Comparison of ENCODE assay signal across 12 cellular contexts in genomic region chr6:97705568-97705967, GRCh38.
DNase-seq lines count a peak whose midpoint lies in the region; ATAC-seq, FAIRE-seq and TF ChIP-seq lines count a peak whose summit lies in the region.
"Had no signal": no experiment of that assay in that cellular context is flagged by ENCODE, and none has a peak within 500 bp of the region (broad histone marks: within the 10 kb centered on the region; RNA-seq: fewer than 3 reads in every experiment).

No MANE protein-coding gene starts in this region.

- H3K27ac Mint-ChIP-seq in CD8-positive, alpha-beta memory T cell, result no peak overlapping the region
- no peak overlapping the region for H3K27ac Mint-ChIP-seq in activated CD4-positive, alpha-beta T cell treated with anti-CD3 and anti-CD28 coated beads, Interleukin-2, amount 10 ng/mL, durations not matched to agents 7 days and 5 days

- no peak for TF ChIP-seq RAD21 in HepG2 (CRISPR knock-in tag; IDR thresholded peaks at IDR 0.05)

- CTCF ChIA-PET in HepG2 (lab: Yijun Ruan, JAX; ENCODE audit: low intra/inter-chr PET ratio, low total read pairs), result no interaction called here
- CTCF ChIA-PET in CD8-positive, alpha-beta memory T cell (lab: Charles Lee), result no interaction called here
- CTCF ChIA-PET in activated CD4-positive, alpha-beta T cell treated with anti-CD3 and anti-CD28 coated beads, Interleukin-2, amount 10 ng/mL, durations not matched to agents 7 days and 5 days (lab: Charles Lee), result no interaction called here

- POLR2A ChIA-PET in HepG2 (lab: Yijun Ruan, JAX), result no interaction called here
- POLR2A ChIA-PET in CD8-positive, alpha-beta memory T cell (lab: Charles Lee), result no interaction called here
- POLR2A ChIA-PET in activated CD4-positive, alpha-beta T cell treated with anti-CD3 and anti-CD28 coated beads, Interleukin-2, amount 10 ng/mL, durations not matched to agents 7 days and 5 days (lab: Charles Lee), result no interaction called here

- no peak overlapping the region for H3K27ac ChIP-seq in HepG2 (ENCODE audit: extremely low read length, insufficient read depth, low read length)
- H3K27ac ChIP-seq in right lobe of liver, result no peak overlapping the region
- H3K27ac ChIP-seq in OCI-LY1 (ENCODE audit: low read depth, low read length, poor library complexity, severe bottlenecking), result no peak overlapping the region
- H3K27ac ChIP-seq in CD8-positive, alpha-beta memory T cell (ENCODE audit: low read depth, low read length), result no peak overlapping the region
- H3K27ac ChIP-seq: upper lobe of right lung had no signal

- H3K79me2 ChIP-seq in HepG2 (ENCODE audit: insufficient read depth, low read length) (no peaks in the 10 kb centered on the region), OCI-LY1 (ENCODE audit: insufficient read depth, low read length) (no peaks in the 10 kb centered on the region)

- no peaks in the 10 kb centered on the region for H3K4me1 Mint-ChIP-seq in CD8-positive, alpha-beta memory T cell
- H3K4me1 Mint-ChIP-seq in activated CD4-positive, alpha-beta T cell treated with anti-CD3 and anti-CD28 coated beads, Interleukin-2, amount 10 ng/mL, durations not matched to agents 7 days and 5 days, result no peaks in the 10 kb centered on the region

- TF ChIP-seq CTCF in HepG2 (CRISPR knock-in tag; IDR thresholded peaks at IDR 0.05), result peak; percentile 33
- peak in 1 of 4 donors; percentile 22 for TF ChIP-seq CTCF in right lobe of liver (IDR thresholded peaks at IDR 0.05)
- TF ChIP-seq CTCF in OCI-LY1 (IDR thresholded peaks at IDR 0.05; ENCODE audit: low read length), result peak; percentile 63

- H2AFZ ChIP-seq in HepG2 (ENCODE audit: low read length), result no peak overlapping the region
- no peak overlapping the region for H2AFZ ChIP-seq in OCI-LY1 (ENCODE audit: low read length)

- FAIRE-seq in HepG2 (lab: Jason Lieb, UNC), result no peak
- FAIRE-seq: TTC549 had no signal

- H3K27me3 ChIP-seq in HepG2 (ENCODE audit: control insufficient read depth in 1 of 2, insufficient read depth in 2 of 2, low read length in 2 of 2) (no peaks in the 10 kb centered on the region), right lobe of liver (no peaks in the 10 kb centered on the region), OCI-LY1 (ENCODE audit: insufficient read depth, low read length) (no peaks in the 10 kb centered on the region)
- H3K27me3 ChIP-seq in CD8-positive, alpha-beta memory T cell (ENCODE audit: insufficient read depth, low read length, poor library complexity, severe bottlenecking), result no peaks in the 10 kb centered on the region
- H3K27me3 ChIP-seq: MG63, upper lobe of right lung had no signal

- TF ChIP-seq POLR2A in HepG2 (IDR thresholded peaks at IDR 0.05; ENCODE audit: insufficient read depth in 1 of 2, low read depth in 2 of 2, low read length in 2 of 2), result no peak
- TF ChIP-seq POLR2A in right lobe of liver (IDR thresholded peaks at IDR 0.05), result no peak

- H3K9me2 ChIP-seq in OCI-LY1 (ENCODE audit: low read depth, low read length), result no peaks in the 10 kb centered on the region

- intact Hi-C loops in HepG2 (cut with micrococcal nuclease; ENCODE audit: unreplicated experiment), result loop anchor here (1.0 kb wide), 1 partner anchor 274 kb away; no protein-coding TSS in a partner anchor
- intact Hi-C loops in right lobe of liver (cut with DNase I), result no loop called here

- H3K4me3 Mint-ChIP-seq in CD8-positive, alpha-beta memory T cell, result no peak overlapping the region
- no peak overlapping the region for H3K4me3 Mint-ChIP-seq in activated CD4-positive, alpha-beta T cell treated with anti-CD3 and anti-CD28 coated beads, Interleukin-2, amount 10 ng/mL, durations not matched to agents 7 days and 5 days

- H3K36me3 ChIP-seq in HepG2 (replicated peaks in 1 of 2; ENCODE audit: control insufficient read depth in 1 of 2, insufficient read depth in 2 of 2, low read length in 2 of 2) (no peaks in the 10 kb centered on the region), right lobe of liver (no peaks in the 10 kb centered on the region), OCI-LY1 (ENCODE audit: insufficient read depth, low read length) (no peaks in the 10 kb centered on the region)
- H3K36me3 ChIP-seq in CD8-positive, alpha-beta memory T cell (ENCODE audit: insufficient read depth, low read length), result no peaks in the 10 kb centered on the region
- H3K36me3 ChIP-seq: MG63, upper lobe of right lung had no signal

- no peaks in the 10 kb centered on the region for H3K4me1 ChIP-seq in HepG2 (ENCODE audit: insufficient read depth, low read length)
- no peaks in the 10 kb centered on the region for H3K4me1 ChIP-seq in right lobe of liver
- H3K4me1 ChIP-seq in OCI-LY1 (ENCODE audit: insufficient read depth, low read length, severe bottlenecking), result no peaks in the 10 kb centered on the region
- no peaks in the 10 kb centered on the region for H3K4me1 ChIP-seq in CD8-positive, alpha-beta memory T cell (ENCODE audit: insufficient read depth, low read length)
- H3K4me1 ChIP-seq: upper lobe of right lung had no signal

- no peaks in the 10 kb centered on the region for H3K27me3 Mint-ChIP-seq in CD8-positive, alpha-beta memory T cell
- no peaks in the 10 kb centered on the region for H3K27me3 Mint-ChIP-seq in activated CD4-positive, alpha-beta T cell treated with anti-CD3 and anti-CD28 coated beads, Interleukin-2, amount 10 ng/mL, durations not matched to agents 7 days and 5 days

- H3K4me3 ChIP-seq in HepG2 (replicated peaks in 1 of 3; ENCODE audit: insufficient read depth in 1 of 3, low read depth in 2 of 3, low read length in 3 of 3) (no peak overlapping the region), right lobe of liver (no peak overlapping the region), OCI-LY1 (ENCODE audit: low read depth, low read length, poor library complexity, severe bottlenecking) (no peak overlapping the region)
- no peak overlapping the region for H3K4me3 ChIP-seq in CD8-positive, alpha-beta memory T cell (ENCODE audit: low read length)
- H3K4me3 ChIP-seq: MG63, upper lobe of right lung had no signal

- WGBS in HepG2 (ENCODE audit: low lambda C conversion rate), result 0% methylated on average over 2 of the region's 2 CpGs
- WGBS in right lobe of liver (ENCODE audit: insufficient coverage, low coverage, low lambda C conversion rate, missing lambda C conversion rate), result 0% methylated on average over 2 of the region's 2 CpGs

- no peaks in the 10 kb centered on the region for H3K36me3 Mint-ChIP-seq in CD8-positive, alpha-beta memory T cell
- H3K36me3 Mint-ChIP-seq in activated CD4-positive, alpha-beta T cell treated with anti-CD3 and anti-CD28 coated beads, Interleukin-2, amount 10 ng/mL, durations not matched to agents 7 days and 5 days (ENCODE audit: low read depth), result no peaks in the 10 kb centered on the region

- in situ Hi-C loops in HepG2 (cut with HindIII; ENCODE audit: extremely low pct_ligation_motif_present, low pct_unique_long_range_greater_than_20kb), result loop anchor here (25.0 kb wide), 1 partner anchor 1132 kb away; the partner anchor contains the start of gene POU3F2

- ATAC-seq in HepG2 (no peak), right lobe of liver (no peak)
- ATAC-seq: upper lobe of right lung had no signal

- no peak overlapping the region for H3K9ac ChIP-seq in HepG2 (ENCODE audit: insufficient read depth, low read depth, low read length)
- H3K9ac ChIP-seq in OCI-LY1 (ENCODE audit: low read length), result no peak overlapping the region

- TF ChIP-seq EP300 in HepG2 (IDR thresholded peaks at IDR 0.05; ENCODE audit: low read depth in 2 of 2, low read length in 2 of 2) (no peak), HepG2 (CRISPR knock-in tag; IDR thresholded peaks at IDR 0.05; ENCODE audit: borderline replicate concordance) (no peak)

- H3F3A ChIP-seq in OCI-LY1 (ENCODE audit: insufficient read depth, low read length), result no peaks in the 10 kb centered on the region

- no peaks in the 10 kb centered on the region for H4K20me1 ChIP-seq in HepG2 (ENCODE audit: insufficient read depth, low read length)
- H4K20me1 ChIP-seq in OCI-LY1 (ENCODE audit: insufficient read depth, low read length), result no peaks in the 10 kb centered on the region

- H3K9me3 ChIP-seq in HepG2 (ENCODE audit: low read length) (no peaks in the 10 kb centered on the region), right lobe of liver (no peaks in the 10 kb centered on the region), OCI-LY1 (ENCODE audit: low read length) (no peaks in the 10 kb centered on the region)
- no peaks in the 10 kb centered on the region for H3K9me3 ChIP-seq in CD8-positive, alpha-beta memory T cell (ENCODE audit: low read length)
- H3K9me3 ChIP-seq: MG63, upper lobe of right lung had no signal

- peaks cover 0 to 9% (median 0%) of the 10 kb centered on the region in 5 donors for H3K9me3 Mint-ChIP-seq in CD8-positive, alpha-beta memory T cell
- no peaks in the 10 kb centered on the region for H3K9me3 Mint-ChIP-seq in activated CD4-positive, alpha-beta T cell treated with anti-CD3 and anti-CD28 coated beads, Interleukin-2, amount 10 ng/mL, durations not matched to agents 7 days and 5 days

- peak; percentile 5 for DNase-seq in HepG2 (ENCODE audit: low spot score)
- no peak for DNase-seq in right lobe of liver
- peak; percentile 37 for DNase-seq in fibroblast of peridontal ligament (ENCODE audit: extremely low read depth)
- no peak for DNase-seq in dermis blood vessel endothelial cell
- no peak for DNase-seq in CD8-positive, alpha-beta memory T cell
- no peak for DNase-seq in activated CD4-positive, alpha-beta T cell treated with anti-CD3 and anti-CD28 coated beads, Interleukin-2, amount 10 ng/mL, durations not matched to agents 7 days and 5 days
- no peak for DNase-seq in activated CD8-positive, alpha-beta memory T cell treated with anti-CD3 and anti-CD28 coated beads, Interleukin-2, amount 50 U/mL, for 48 hours
- DNase-seq: HCEC 1CT, MG63, upper lobe of right lung had no signal

- H3K4me2 ChIP-seq in HepG2 (ENCODE audit: low read depth, low read length) (no peak overlapping the region), OCI-LY1 (ENCODE audit: low read length) (no peak overlapping the region)

- no TSS peak for BruUV-seq in HepG2 (replicated peaks; lab: Mats Ljungman, UMichigan)

TF ChIP-seq in HepG2, 621 proteins besides CTCF, POLR2A, EP300 and RAD21:
- no peak for TF ChIP-seq ZNF530 (CRISPR knock-in tag; IDR thresholded peaks at IDR 0.05; ENCODE audit: low read depth)
- TF ChIP-seq STAG1 (CRISPR knock-in tag; IDR thresholded peaks at IDR 0.05), result peak; percentile 53
- TF ChIP-seq SNAPC5 (CRISPR knock-in tag; IDR thresholded peaks at IDR 0.05; ENCODE audit: borderline replicate concordance), result no peak
- no peak for TF ChIP-seq IKZF4 (CRISPR knock-in tag; IDR thresholded peaks at IDR 0.05; ENCODE audit: borderline replicate concordance, low read depth, not compliant biosample characterization)

Comparison
In these comparisons a context has a peak if more than half of its experiments do, and no peak if none do; other contexts are left out.
1. DNase-seq: peak in HepG2 (single experiment) and fibroblast of peridontal ligament (single experiment); none in right lobe of liver (0 of 3), dermis blood vessel endothelial cell (single experiment), CD8-positive, alpha-beta memory T cell (0 of 5), activated CD4-positive, alpha-beta T cell treated with anti-CD3 and anti-CD28 coated beads, Interleukin-2, amount 10 ng/mL, durations not matched to agents 7 days and 5 days (single experiment) and activated CD8-positive, alpha-beta memory T cell treated with anti-CD3 and anti-CD28 coated beads, Interleukin-2, amount 50 U/mL, for 48 hours (single experiment).